Comparison of ENCODE assay signal across 8 cellular contexts in the genomic region with DNA sequence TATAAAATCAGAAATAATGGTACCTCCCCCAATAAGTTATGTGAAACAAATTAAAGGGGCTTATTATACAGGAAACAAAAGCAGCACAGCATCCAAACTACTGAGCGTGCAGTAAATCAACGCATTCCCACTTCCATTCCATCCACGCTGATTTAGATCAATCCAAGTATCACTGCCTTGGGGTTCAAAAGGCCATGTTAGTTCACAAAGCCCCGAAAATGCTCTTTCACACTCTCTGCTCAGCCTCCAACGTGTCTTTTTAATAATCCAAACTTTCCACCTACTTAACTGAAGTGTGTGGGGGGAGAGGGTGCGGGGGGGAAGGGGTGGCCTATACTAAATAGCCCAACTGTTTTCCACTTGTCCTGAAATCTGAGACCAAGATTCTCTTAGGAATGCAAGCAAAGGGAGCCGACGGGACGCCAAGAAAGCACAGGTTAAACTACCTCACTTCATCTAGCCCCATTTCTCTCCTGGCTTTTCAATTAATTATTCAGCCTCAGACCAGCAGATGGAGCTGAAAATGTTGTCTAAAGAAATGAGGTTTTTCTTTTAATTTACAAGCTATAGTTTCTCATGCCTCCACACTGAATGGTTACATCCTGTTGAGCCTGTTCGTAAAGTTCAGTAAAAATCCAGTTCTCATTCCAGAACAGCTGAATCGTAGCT. TPM values are rescaled to one million over a fixed set of nuclear protein-coding genes. Genes with fewer than 3 reads are reported as not detected.
DNase-seq lines count a peak whose midpoint lies in the region; ATAC-seq, FAIRE-seq and TF ChIP-seq lines count a peak whose summit lies in the region.

No MANE protein-coding gene starts in this region.

- 8 to 11% (median 10%) methylated on average over 11 of the region's 11 CpGs for WGBS in psoas muscle, 3 donors

- H3K27ac ChIP-seq in foreskin keratinocyte, result peak overlapping the region; percentile 85
- peak overlapping the region; percentile 99 for H3K27ac ChIP-seq in psoas muscle

- H3K4me1 ChIP-seq in foreskin keratinocyte, result peaks cover 11% of the 10 kb centered on the region
- H3K4me1 ChIP-seq in psoas muscle, result peaks cover 13% of the 10 kb centered on the region

- FAIRE-seq in RCC 7860 (lab: Jason Lieb, UNC), result no peak

- intact Hi-C loops in psoas muscle (cut with DNase I), result loop anchor here (5.0 to 10.0 kb wide), 7 partner anchors 65 to 1015 kb away; partner anchors contain the start of genes CST9 (in 2 of the 2), THBD (in 2 of the 2) and NAPB (in 1 of the 2)

- POLR2A ChIA-PET in BJ (lab: Charles Lee), result interaction anchor here (1.0 to 1.5 kb wide), 3 partner anchors 12 to 553 kb away, joined by 3 to 15 read pairs (median 4); no protein-coding TSS in a partner anchor

- no peaks in the 10 kb centered on the region for H3K36me3 ChIP-seq in BJ (ENCODE audit: control insufficient read depth, insufficient read depth, low read length)
- peaks cover 0 to 8% of the 10 kb centered on the region in 2 donors for H3K36me3 ChIP-seq in psoas muscle (ENCODE audit: insufficient read depth in 1 of 2, low read depth in 1 of 2)

- no peak for DNase-seq in BJ (ENCODE audit: low read depth)
- DNase-seq in foreskin keratinocyte, result no peak
- no peak for DNase-seq in psoas muscle
- no peak for DNase-seq in RCC 7860 (ENCODE audit: low spot score)
- DNase-seq in activated CD4-positive, alpha-beta T cell treated with anti-CD3 and anti-CD28 coated beads, Interleukin-2, amount 50 U/mL, for 1 hour, result no peak

- H3K9me3 ChIP-seq in psoas muscle, result no peaks in the 10 kb centered on the region

- peak; percentile 3 for ATAC-seq in GM18861 (IDR thresholded peaks at IDR 0.05; ENCODE audit: unreplicated experiment)
- peak; percentile 21 for ATAC-seq in HG03159 (IDR thresholded peaks at IDR 0.05; ENCODE audit: unreplicated experiment)
- ATAC-seq in foreskin keratinocyte, result no peak
- peak in 3 of 4 donors; percentile 0 to 10 (median 0) for ATAC-seq in psoas muscle

- TF ChIP-seq CTCF in BJ (IDR thresholded peaks at IDR 0.05; ENCODE audit: insufficient read depth, low read depth, low read length) (peak; percentile 40; the same call in 1 of the 2 replicates), WI38 (IDR thresholded peaks at IDR 0.05; ENCODE audit: low read depth, low read length) (no peak), foreskin keratinocyte (conservative IDR thresholded peaks at IDR 0.05) (peak; percentile 67), psoas muscle (IDR thresholded peaks at IDR 0.05) (peak; percentile 48)

- H3K4me3 ChIP-seq in BJ (ENCODE audit: low read depth, low read length) (peak overlapping the region; percentile 76), WI38 (ENCODE audit: low read depth, low read length) (peak overlapping the region; percentile 93), psoas muscle (peak overlapping the region; percentile 91)

- CTCF ChIA-PET in BJ (lab: Yijun Ruan, JAX), result interaction anchor here (0.7 to 2.4 kb wide), 6 partner anchors 9 to 659 kb away, joined by 3 to 17 read pairs (median 4); no protein-coding TSS in a partner anchor

- H3K27me3 ChIP-seq in BJ (ENCODE audit: control insufficient read depth, insufficient read depth, low read length), result no peaks in the 10 kb centered on the region
- no peaks in the 10 kb centered on the region for H3K27me3 ChIP-seq in foreskin keratinocyte
- H3K27me3 ChIP-seq in psoas muscle (ENCODE audit: insufficient read depth in 3 of 3, low read length in 2 of 3), result no peaks in the 10 kb centered on the region

RNA-seq across cellular contexts. Expression of gene NXT1, which starts 1.1 kb away (rescaled TPM):
- 19.2 and 24.2 TPM in 2 replicates for polyA plus RNA-seq in BJ (2011; rRNA removed)
- polyA minus RNA-seq in BJ (2011; rRNA and poly(A)+ RNA removed), result 7.4 and 8.7 TPM in 2 replicates
- total RNA-seq in foreskin keratinocyte, result 41.5 and 47.4 TPM in 2 replicates
- polyA plus RNA-seq in foreskin keratinocyte, result 52.2 and 58.5 TPM in 2 replicates
- 10 to 100 TPM in 3 of 4 donors, 1 to 10 TPM in 1; 6.7 to 18.9 (median 11.1) TPM for total RNA-seq in psoas muscle
- 10 to 100 TPM in 2 of 3 donors, 1 to 10 TPM in 1; 8.9 to 29.9 (median 11.4) TPM for polyA plus RNA-seq in psoas muscle

RNA-seq across cellular contexts. Expression of gene GZF1, which starts 12.5 kb away (rescaled TPM):
- 17.9 and 22.7 TPM in 2 replicates for polyA plus RNA-seq in BJ (2011; rRNA removed)
- 40.3 and 46.3 TPM in 2 replicates for polyA minus RNA-seq in BJ (2011; rRNA and poly(A)+ RNA removed)
- 8.5 and 9.5 TPM in 2 replicates for total RNA-seq in foreskin keratinocyte
- polyA plus RNA-seq in foreskin keratinocyte, result 3.1 and 3.5 TPM in 2 replicates
- total RNA-seq in psoas muscle, result 10 to 100 TPM in 3 of 4 donors, 1 to 10 TPM in 1; 9.7 to 20.7 (median 11.9) TPM
- 10 to 100 TPM in 1 of 3 donors, 1 to 10 TPM in 2; 5.3 to 10.5 (median 6.8) TPM for polyA plus RNA-seq in psoas muscle
